In genomic region chr19:9140159-9140874, GRCh38 we compare ENCODE assay signal across 1 cellular context.
TF ChIP-seq lines count a peak whose summit lies in the region.

ZNF317 (plus strand) TSS chr19:9140397; CDS start chr19:9156017, 15,620 bp downstream.

TF ChIP-seq in K562, 482 proteins besides CTCF, POLR2A, EP300 and RAD21 (continued from another document and continues in another):
- TF ChIP-seq ZBTB40 (IDR thresholded peaks at IDR 0.05): peak; percentile 85
- no peak for TF ChIP-seq ZBTB40 (CRISPR knock-in tag; IDR thresholded peaks at IDR 0.05)
- no peak; the same call in 1 of the 2 replicates for TF ChIP-seq SOX6 (IDR thresholded peaks at IDR 0.05)
- no peak for TF ChIP-seq TCF3 (CRISPR knock-in tag; IDR thresholded peaks at IDR 0.05)
- TF ChIP-seq SFPQ (IDR thresholded peaks at IDR 0.05; ENCODE audit: low read depth, low read length): no peak
- no peak for TF ChIP-seq GABPB2 (CRISPR knock-in tag; conservative IDR thresholded peaks at IDR 0.05)
- TF ChIP-seq POLR3G (IDR thresholded peaks at IDR 0.05; ENCODE audit: extremely low read depth, insufficient read length, insufficient replicate concordance): no peak
- no peak for TF ChIP-seq PREB (CRISPR knock-in tag; IDR thresholded peaks at IDR 0.05)
- no peak for TF ChIP-seq NONO (IDR thresholded peaks at IDR 0.05; ENCODE audit: low read depth in 2 of 2, low read length in 1 of 2)
- 0 out of 2 replicates have a peak, but pooled peaks have one; percentile 13 for TF ChIP-seq MITF (IDR thresholded peaks at IDR 0.05)
- no peak; a peak in 1 of 4 replicates for TF ChIP-seq RCOR1 (IDR thresholded peaks at IDR 0.05; ENCODE audit: borderline replicate concordance in 1 of 2, low read depth in 2 of 2, low read length in 2 of 2)
- TF ChIP-seq BRF1 (IDR thresholded peaks at IDR 0.05; ENCODE audit: borderline replicate concordance, extremely low read depth, insufficient read length): no peak
- no peak for TF ChIP-seq DLX4 (CRISPR knock-in tag; IDR thresholded peaks at IDR 0.05)
- TF ChIP-seq GATAD2B (IDR thresholded peaks at IDR 0.05; ENCODE audit: borderline replicate concordance): peak; percentile 20; the same call in 1 of the 2 replicates
- TF ChIP-seq BRCA1 (IDR thresholded peaks at IDR 0.05): no peak
- TF ChIP-seq BRCA1 (CRISPR knock-in tag; IDR thresholded peaks at IDR 0.05): no peak
- no peak for TF ChIP-seq RNF2 (IDR thresholded peaks at IDR 0.05)
- TF ChIP-seq ARID4B (CRISPR knock-in tag; IDR thresholded peaks at IDR 0.05): peak; percentile 86; the same call in 1 of the 2 replicates
- no peak for TF ChIP-seq TCFL5 (CRISPR knock-in tag; conservative IDR thresholded peaks at IDR 0.05)
- TF ChIP-seq SP2 (IDR thresholded peaks at IDR 0.05; ENCODE audit: extremely low read depth, low read depth, low read length, poor library complexity, severe bottlenecking): no peak
- TF ChIP-seq BCOR (IDR thresholded peaks at IDR 0.05): no peak
- no peak for TF ChIP-seq THRAP3 (IDR thresholded peaks at IDR 0.05; ENCODE audit: borderline replicate concordance)
- no peak for TF ChIP-seq DDX20 (tag; IDR thresholded peaks at IDR 0.05; ENCODE audit: low read depth)
- no peak for TF ChIP-seq ZNF395 (CRISPR knock-in tag; IDR thresholded peaks at IDR 0.05)
- TF ChIP-seq PHF21A (IDR thresholded peaks at IDR 0.05; ENCODE audit: borderline replicate concordance, low read depth): no peak
- TF ChIP-seq ZNF75A (CRISPR knock-in tag; IDR thresholded peaks at IDR 0.05): no peak
- TF ChIP-seq ELK3 (CRISPR knock-in tag; IDR thresholded peaks at IDR 0.05): no peak
- TF ChIP-seq GTF2B (IDR thresholded peaks at IDR 0.05; ENCODE audit: extremely low read depth, insufficient read length): no peak
